ENCODE assay signal across 30 cellular contexts in the genomic region with DNA sequence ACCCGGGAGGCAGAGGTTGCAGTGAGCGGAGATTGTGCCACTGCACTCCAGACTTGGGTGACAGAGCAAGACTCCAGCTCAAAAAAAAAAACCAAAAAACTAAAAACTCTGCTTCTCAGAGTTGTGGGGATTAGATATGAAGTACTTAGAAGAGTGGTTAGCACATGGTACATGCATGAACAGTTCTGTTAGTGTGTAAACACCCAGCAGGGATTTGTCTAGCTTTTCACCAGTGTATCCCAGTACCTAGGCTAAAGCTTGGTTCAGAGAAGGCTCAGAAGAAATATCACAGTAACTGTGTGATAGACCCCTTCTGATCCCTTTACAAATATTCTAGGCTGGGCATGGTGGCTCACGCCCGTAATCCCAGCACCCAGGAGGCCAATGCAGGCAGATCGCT. TPM values are rescaled to one million over a fixed set of nuclear protein-coding genes. Genes with fewer than 3 reads are reported as not detected.
DNase-seq lines count a peak whose midpoint lies in the region; ATAC-seq, FAIRE-seq and TF ChIP-seq lines count a peak whose summit lies in the region.
"Had no signal": no experiment of that assay in that cellular context is flagged by ENCODE, and none has a peak within 500 bp of the region (broad histone marks: within the 10 kb centered on the region; RNA-seq: fewer than 3 reads in every experiment).

No MANE protein-coding gene starts in this region.

- H2AFZ ChIP-seq in OCI-LY1 (ENCODE audit: low read length): no peak overlapping the region

- no peak overlapping the region for H3K4me2 ChIP-seq in OCI-LY1 (ENCODE audit: low read length)
- H3K4me2 ChIP-seq: BLaER1 treated with 17β-estradiol and CSF1 and Interleukin-3, amounts not matched to agents 10 nM and 100 nM had no signal

- H3K9me3 Mint-ChIP-seq in activated CD8-positive, alpha-beta T cell treated with anti-CD3 and anti-CD28 coated beads, Interleukin-2, amount 10 ng/mL, durations not matched to agents 7 days and 5 days (ENCODE audit: insufficient read depth): no peaks in the 10 kb centered on the region
- no peaks in the 10 kb centered on the region for H3K9me3 Mint-ChIP-seq in activated CD8-positive, alpha-beta T cell treated with anti-CD3 and anti-CD28 coated beads for 36 hours
- no peaks in the 10 kb centered on the region for H3K9me3 Mint-ChIP-seq in activated CD8-positive, alpha-beta memory T cell treated with anti-CD3 and anti-CD28 coated beads, Interleukin-2, amount 10 ng/mL, durations not matched to agents 7 days and 5 days (ENCODE audit: low read depth)
- H3K9me3 Mint-ChIP-seq: activated naive CD4-positive, alpha-beta T cell treated with anti-CD3 and anti-CD28 coated beads, Interleukin-2, amount 50 U/mL, for 24 hours; dendritic cell treated with granulocyte-macrophage colony-stimulating factor and Interleukin-4, amounts not matched to agents 40 ng/mL and 50 ng/mL, for 4 days; endodermal cell; natural killer cell treated with Interleukin-12 subunit alpha and Interleukin-12 subunit beta and Interleukin-15 and Interleukin-18, amount 100 ng/mL, for 72 hours had no signal

- H3F3A ChIP-seq in OCI-LY1 (ENCODE audit: insufficient read depth, low read length): peaks cover 28% of the 10 kb centered on the region

- H3K9ac ChIP-seq in OCI-LY1 (ENCODE audit: low read length): no peak overlapping the region

- H3K27me3 ChIP-seq in OCI-LY1 (ENCODE audit: insufficient read depth, low read length) (no peaks in the 10 kb centered on the region), breast epithelium (no peaks in the 10 kb centered on the region)
- H3K27me3 ChIP-seq: ascending aorta; BLaER1 treated with 17β-estradiol and CSF1 and Interleukin-3, amounts not matched to agents 10 nM and 100 nM; esophagus squamous epithelium; ovary; SJCRH30 had no signal

- TF ChIP-seq CTCF in activated CD8-positive, alpha-beta T cell treated with anti-CD3 and anti-CD28 coated beads for 36 hours (IDR thresholded peaks at IDR 0.05): no peak
- no peak for TF ChIP-seq CTCF in OCI-LY1 (IDR thresholded peaks at IDR 0.05; ENCODE audit: low read length)
- TF ChIP-seq CTCF in mucosa of descending colon (IDR thresholded peaks at IDR 0.05): no peak
- TF ChIP-seq CTCF in breast epithelium (IDR thresholded peaks at IDR 0.05): no peak

- no peaks in the 10 kb centered on the region for H3K9me3 ChIP-seq in OCI-LY1 (ENCODE audit: low read length)
- H3K9me3 ChIP-seq in mucosa of descending colon: no peaks in the 10 kb centered on the region
- H3K9me3 ChIP-seq in breast epithelium: no peaks in the 10 kb centered on the region
- H3K9me3 ChIP-seq: ascending aorta; BLaER1 treated with 17β-estradiol and CSF1 and Interleukin-3, amounts not matched to agents 10 nM and 100 nM; esophagus squamous epithelium; lower lobe of right lung; ovary; SJCRH30 had no signal

- H3K4me3 Mint-ChIP-seq in activated CD8-positive, alpha-beta T cell treated with anti-CD3 and anti-CD28 coated beads, Interleukin-2, amount 10 ng/mL, durations not matched to agents 7 days and 5 days: no peak overlapping the region
- no peak overlapping the region for H3K4me3 Mint-ChIP-seq in activated CD8-positive, alpha-beta T cell treated with anti-CD3 and anti-CD28 coated beads for 36 hours
- H3K4me3 Mint-ChIP-seq in activated CD8-positive, alpha-beta memory T cell treated with anti-CD3 and anti-CD28 coated beads, Interleukin-2, amount 10 ng/mL, durations not matched to agents 7 days and 5 days: no peak overlapping the region
- H3K4me3 Mint-ChIP-seq: activated naive CD4-positive, alpha-beta T cell treated with anti-CD3 and anti-CD28 coated beads, Interleukin-2, amount 50 U/mL, for 24 hours; dendritic cell treated with granulocyte-macrophage colony-stimulating factor and Interleukin-4, amounts not matched to agents 40 ng/mL and 50 ng/mL, for 4 days; endodermal cell; natural killer cell treated with Interleukin-12 subunit alpha and Interleukin-12 subunit beta and Interleukin-15 and Interleukin-18, amount 100 ng/mL, for 72 hours had no signal

- peaks cover 9% of the 10 kb centered on the region for H3K4me1 Mint-ChIP-seq in activated CD8-positive, alpha-beta T cell treated with anti-CD3 and anti-CD28 coated beads, Interleukin-2, amount 10 ng/mL, durations not matched to agents 7 days and 5 days (ENCODE audit: low read depth)
- H3K4me1 Mint-ChIP-seq in activated CD8-positive, alpha-beta T cell treated with anti-CD3 and anti-CD28 coated beads for 36 hours (ENCODE audit: low read depth): peaks cover 11% of the 10 kb centered on the region
- peaks cover 11% of the 10 kb centered on the region for H3K4me1 Mint-ChIP-seq in activated CD8-positive, alpha-beta memory T cell treated with anti-CD3 and anti-CD28 coated beads, Interleukin-2, amount 10 ng/mL, durations not matched to agents 7 days and 5 days
- H3K4me1 Mint-ChIP-seq: endodermal cell had no signal

- TF ChIP-seq POLR2A in breast epithelium (IDR thresholded peaks at IDR 0.05): no peak

- POLR2A ChIA-PET in activated CD8-positive, alpha-beta T cell treated with anti-CD3 and anti-CD28 coated beads, Interleukin-2, amount 10 ng/mL, durations not matched to agents 7 days and 5 days (lab: Charles Lee): interaction anchor here (0.6 to 1.1 kb wide), 4 partner anchors 13 to 196 kb away, joined by 3 read pairs; no protein-coding TSS in a partner anchor
- POLR2A ChIA-PET in activated CD8-positive, alpha-beta T cell treated with anti-CD3 and anti-CD28 coated beads for 36 hours (lab: Charles Lee): interaction anchor here (1.4 to 2.9 kb wide), 3 partner anchors 9 to 36 kb away, joined by 3 to 14 read pairs (median 4); no protein-coding TSS in a partner anchor

- DNase-seq in activated CD8-positive, alpha-beta T cell treated with anti-CD3 and anti-CD28 coated beads, Interleukin-2, amount 10 ng/mL, durations not matched to agents 7 days and 5 days: no peak
- DNase-seq in activated CD8-positive, alpha-beta T cell treated with anti-CD3 and anti-CD28 coated beads for 36 hours: no peak
- no peak for DNase-seq in mucosa of descending colon
- no peak for DNase-seq in medulla oblongata (ENCODE audit: extremely low spot score)
- no peak for DNase-seq in breast epithelium (ENCODE audit: low spot score in 2 of 2)
- no peak for DNase-seq in activated CD8-positive, alpha-beta memory T cell treated with anti-CD3 and anti-CD28 coated beads, Interleukin-2, amount 10 ng/mL, durations not matched to agents 7 days and 5 days
- DNase-seq: activated CD4-positive, CD25-positive, alpha-beta regulatory T cell treated with anti-CD3 and anti-CD28 coated beads, Interleukin-2, amount 50 U/mL, for 72 hours; caudate nucleus; COR-L47; esophagus squamous epithelium; foreskin melanocyte; GOT3; Kasumi-1; lower lobe of right lung; NCI-H2171 treated with DMSO at 0.1 percent for 48 hours; ovary; SJCRH30; trophoblast cell had no signal

- CTCF ChIA-PET in activated CD8-positive, alpha-beta T cell treated with anti-CD3 and anti-CD28 coated beads, Interleukin-2, amount 10 ng/mL, durations not matched to agents 7 days and 5 days (lab: Charles Lee): interaction anchor here (0.7 kb wide), 1 partner anchor 97 kb away, joined by 3 read pairs; no protein-coding TSS in a partner anchor
- CTCF ChIA-PET in activated CD8-positive, alpha-beta T cell treated with anti-CD3 and anti-CD28 coated beads for 36 hours (lab: Charles Lee): no interaction called here
- CTCF ChIA-PET in activated CD8-positive, alpha-beta memory T cell treated with anti-CD3 and anti-CD28 coated beads, Interleukin-2, amount 10 ng/mL, durations not matched to agents 7 days and 5 days (lab: Charles Lee): no interaction called here

- FAIRE-seq in G401.6 (lab: Jason Lieb, UNC): peak; percentile 55
- FAIRE-seq: RCC 7860, TTC549 had no signal

- H3K36me3 Mint-ChIP-seq in activated CD8-positive, alpha-beta T cell treated with anti-CD3 and anti-CD28 coated beads, Interleukin-2, amount 10 ng/mL, durations not matched to agents 7 days and 5 days (ENCODE audit: low read depth): peaks cover 32% of the 10 kb centered on the region
- H3K36me3 Mint-ChIP-seq in activated CD8-positive, alpha-beta T cell treated with anti-CD3 and anti-CD28 coated beads for 36 hours (ENCODE audit: low read depth): peaks cover 24% of the 10 kb centered on the region
- peaks cover 22% of the 10 kb centered on the region for H3K36me3 Mint-ChIP-seq in activated CD8-positive, alpha-beta memory T cell treated with anti-CD3 and anti-CD28 coated beads, Interleukin-2, amount 10 ng/mL, durations not matched to agents 7 days and 5 days

- no peaks in the 10 kb centered on the region for H3K79me2 ChIP-seq in OCI-LY1 (ENCODE audit: insufficient read depth, low read length)

- intact Hi-C loops in activated CD8-positive, alpha-beta T cell treated with anti-CD3 and anti-CD28 coated beads for 36 hours (cut with micrococcal nuclease): no loop called here
- intact Hi-C loops in mucosa of descending colon (cut with DNase I, micrococcal nuclease) (no loop called here), breast epithelium (cut with DNase I; ENCODE audit: low total_unique reads) (no loop called here)

- ATAC-seq in activated CD8-positive, alpha-beta T cell treated with anti-CD3 and anti-CD28 coated beads, Interleukin-2, amount 10 ng/mL, durations not matched to agents 7 days and 5 days: peak; percentile 27
- ATAC-seq in activated CD8-positive, alpha-beta T cell treated with anti-CD3 and anti-CD28 coated beads for 36 hours: no peak
- ATAC-seq in mucosa of descending colon: peak; percentile 12
- ATAC-seq in activated CD8-positive, alpha-beta memory T cell treated with anti-CD3 and anti-CD28 coated beads, Interleukin-2, amount 10 ng/mL, durations not matched to agents 7 days and 5 days: no peak
- ATAC-seq: natural killer cell treated with Interleukin-12 subunit alpha and Interleukin-12 subunit beta and Interleukin-15 and Interleukin-18, amount 100 ng/mL, for 72 hours had no signal

- peak overlapping the region; percentile 48 for H3K27ac ChIP-seq in OCI-LY1 (ENCODE audit: low read depth, low read length, poor library complexity, severe bottlenecking)
- no peak overlapping the region for H3K27ac ChIP-seq in breast epithelium
- H3K27ac ChIP-seq: ascending aorta; BLaER1 treated with 17β-estradiol and CSF1 and Interleukin-3, amounts not matched to agents 10 nM and 100 nM; esophagus squamous epithelium; HL-60; lower lobe of right lung; ovary; SJCRH30; skin epidermis had no signal

- no peaks in the 10 kb centered on the region for H4K20me1 ChIP-seq in OCI-LY1 (ENCODE audit: insufficient read depth, low read length)

- no peaks in the 10 kb centered on the region for H3K27me3 Mint-ChIP-seq in activated CD8-positive, alpha-beta T cell treated with anti-CD3 and anti-CD28 coated beads, Interleukin-2, amount 10 ng/mL, durations not matched to agents 7 days and 5 days (ENCODE audit: low read depth)
- no peaks in the 10 kb centered on the region for H3K27me3 Mint-ChIP-seq in activated CD8-positive, alpha-beta T cell treated with anti-CD3 and anti-CD28 coated beads for 36 hours
- no peaks in the 10 kb centered on the region for H3K27me3 Mint-ChIP-seq in activated CD8-positive, alpha-beta memory T cell treated with anti-CD3 and anti-CD28 coated beads, Interleukin-2, amount 10 ng/mL, durations not matched to agents 7 days and 5 days
- H3K27me3 Mint-ChIP-seq: activated naive CD4-positive, alpha-beta T cell treated with anti-CD3 and anti-CD28 coated beads, Interleukin-2, amount 50 U/mL, for 24 hours; dendritic cell treated with granulocyte-macrophage colony-stimulating factor and Interleukin-4, amounts not matched to agents 40 ng/mL and 50 ng/mL, for 4 days; natural killer cell treated with Interleukin-12 subunit alpha and Interleukin-12 subunit beta and Interleukin-15 and Interleukin-18, amount 100 ng/mL, for 72 hours had no signal

- H3K4me1 ChIP-seq in OCI-LY1 (ENCODE audit: insufficient read depth, low read length, severe bottlenecking) (peaks cover 6% of the 10 kb centered on the region), mucosa of descending colon (ENCODE audit: low read depth) (no peaks in the 10 kb centered on the region), breast epithelium (no peaks in the 10 kb centered on the region)
- H3K4me1 ChIP-seq: ascending aorta, esophagus squamous epithelium, lower lobe of right lung, SJCRH30 had no signal

- H3K4me3 ChIP-seq in OCI-LY1 (ENCODE audit: low read depth, low read length, poor library complexity, severe bottlenecking) (no peak overlapping the region), mucosa of descending colon (no peak overlapping the region), breast epithelium (no peak overlapping the region)
- H3K4me3 ChIP-seq: ascending aorta; BLaER1 treated with 17β-estradiol and CSF1 and Interleukin-3, amounts not matched to agents 10 nM and 100 nM; esophagus squamous epithelium; lower lobe of right lung; ovary; SJCRH30; skin epidermis had no signal

- H3K9me2 ChIP-seq in OCI-LY1 (ENCODE audit: low read depth, low read length): no peaks in the 10 kb centered on the region

- peak overlapping the region; percentile 25 for H3K27ac Mint-ChIP-seq in activated CD8-positive, alpha-beta T cell treated with anti-CD3 and anti-CD28 coated beads, Interleukin-2, amount 10 ng/mL, durations not matched to agents 7 days and 5 days
- H3K27ac Mint-ChIP-seq in activated CD8-positive, alpha-beta T cell treated with anti-CD3 and anti-CD28 coated beads for 36 hours: no peak overlapping the region
- no peak overlapping the region for H3K27ac Mint-ChIP-seq in activated CD8-positive, alpha-beta memory T cell treated with anti-CD3 and anti-CD28 coated beads, Interleukin-2, amount 10 ng/mL, durations not matched to agents 7 days and 5 days
- H3K27ac Mint-ChIP-seq: activated naive CD4-positive, alpha-beta T cell treated with anti-CD3 and anti-CD28 coated beads, Interleukin-2, amount 50 U/mL, for 24 hours; endodermal cell had no signal

- peaks cover 41% of the 10 kb centered on the region for H3K36me3 ChIP-seq in OCI-LY1 (ENCODE audit: insufficient read depth, low read length)
- H3K36me3 ChIP-seq in mucosa of descending colon (ENCODE audit: low read depth): peaks cover 13% of the 10 kb centered on the region
- no peaks in the 10 kb centered on the region for H3K36me3 ChIP-seq in breast epithelium
- H3K36me3 ChIP-seq: ovary had no signal

RNA-seq across cellular contexts. Expression of gene PPIA, which starts 9.5 kb away (rescaled TPM):
- total RNA-seq in activated CD8-positive, alpha-beta T cell treated with anti-CD3 and anti-CD28 coated beads, Interleukin-2, amount 10 ng/mL, durations not matched to agents 7 days and 5 days: 1,000 to 10,000 TPM; 2,568 to 2,621 TPM
- 1,000 to 10,000 TPM; 2,824 to 2,882 TPM for total RNA-seq in activated CD8-positive, alpha-beta T cell treated with anti-CD3 and anti-CD28 coated beads for 36 hours
- total RNA-seq in mucosa of descending colon (1,000 to 10,000 TPM in 2 of 3 donors, 100 to 1,000 TPM in 1; 792 to 1,320 (median 1,014) TPM), breast epithelium (1,000 to 10,000 TPM; 1,127 to 1,313 (median 1,259) TPM)
- total RNA-seq in activated CD8-positive, alpha-beta memory T cell treated with anti-CD3 and anti-CD28 coated beads, Interleukin-2, amount 10 ng/mL, durations not matched to agents 7 days and 5 days: 1,000 to 10,000 TPM; 1,935 to 2,367 TPM

RNA-seq across cellular contexts. Expression of gene H2AZ2, which starts 41.9 kb away (rescaled TPM):
- 100 to 1,000 TPM; 435 to 439 TPM for total RNA-seq in activated CD8-positive, alpha-beta T cell treated with anti-CD3 and anti-CD28 coated beads, Interleukin-2, amount 10 ng/mL, durations not matched to agents 7 days and 5 days
- total RNA-seq in activated CD8-positive, alpha-beta T cell treated with anti-CD3 and anti-CD28 coated beads for 36 hours: 100 to 1,000 TPM; 242 to 271 TPM
- 100 to 1,000 TPM; 126 to 242 (median 158) TPM for total RNA-seq in mucosa of descending colon
- 100 to 1,000 TPM; 110 to 140 (median 115) TPM for total RNA-seq in breast epithelium
- 100 to 1,000 TPM; 302 to 331 TPM for total RNA-seq in activated CD8-positive, alpha-beta memory T cell treated with anti-CD3 and anti-CD28 coated beads, Interleukin-2, amount 10 ng/mL, durations not matched to agents 7 days and 5 days

RNA-seq across cellular contexts. Expression of gene ZMIZ2, which starts 57.3 kb away (rescaled TPM):
- total RNA-seq in activated CD8-positive, alpha-beta T cell treated with anti-CD3 and anti-CD28 coated beads, Interleukin-2, amount 10 ng/mL, durations not matched to agents 7 days and 5 days: 10 to 100 TPM; 77.8 to 80.7 TPM
- total RNA-seq in activated CD8-positive, alpha-beta T cell treated with anti-CD3 and anti-CD28 coated beads for 36 hours: 100 to 1,000 TPM; 131 to 134 TPM
- 100 to 1,000 TPM in 1 of 3 donors, 10 to 100 TPM in 2; 80.4 to 104 (median 89.8) TPM for total RNA-seq in mucosa of descending colon
- total RNA-seq in breast epithelium: 10 to 100 TPM; 12.5 to 30.1 (median 23.6) TPM
- 100 to 1,000 TPM; 103 to 120 TPM for total RNA-seq in activated CD8-positive, alpha-beta memory T cell treated with anti-CD3 and anti-CD28 coated beads, Interleukin-2, amount 10 ng/mL, durations not matched to agents 7 days and 5 days

Comparison
In these comparisons a context has a peak if more than half of its experiments do, and no peak if none do; other contexts are left out.
1. ATAC-seq: peak in activated CD8-positive, alpha-beta T cell treated with anti-CD3 and anti-CD28 coated beads, Interleukin-2, amount 10 ng/mL, durations not matched to agents 7 days and 5 days (single experiment) and mucosa of descending colon (single experiment); none in activated CD8-positive, alpha-beta T cell treated with anti-CD3 and anti-CD28 coated beads for 36 hours (single experiment) and activated CD8-positive, alpha-beta memory T cell treated with anti-CD3 and anti-CD28 coated beads, Interleukin-2, amount 10 ng/mL, durations not matched to agents 7 days and 5 days (single experiment).